ENCODE assay signal across 21 cellular contexts in genomic region chr5:124643306-124643705, GRCh38.
"Had no signal": no experiment of that assay in that cellular context is flagged by ENCODE, and none has a peak within 500 bp of the region (broad histone marks: within the 10 kb centered on the region; RNA-seq: fewer than 3 reads in every experiment).

No MANE protein-coding gene starts in this region.

- H3K27me3 Mint-ChIP-seq: stimulated activated memory B cell treated with anti-CD40 and anti-IgM and Interleukin-4, amounts not matched to agents 10 μg/mL and 1 μg/mL and 100 μg/mL, for 72 hours had no signal

- H3K9me3 ChIP-seq: gastroesophageal sphincter, heart left ventricle, mucosa of descending colon, ovary, thoracic aorta, upper lobe of right lung had no signal

- H3K4me1 ChIP-seq: upper lobe of right lung had no signal

- H3K4me3 Mint-ChIP-seq: activated naive CD8-positive, alpha-beta T cell treated with anti-CD3 and anti-CD28 coated beads for 36 hours; activated T-helper 1 cell treated with anti-CD3 and anti-CD28 coated beads, Interleukin-12 subunit alpha, Interleukin-12 subunit beta, Interleukin-2, Interleukin-4 antibody, amounts not matched to agents 30 ng/mL and 10 ng/mL and 1 ng/mL, durations not matched to agents 14 hours and 24 hours and 36 hours; naive B cell; stimulated activated memory B cell treated with anti-CD40 and anti-IgM and Interleukin-4, amounts not matched to agents 10 μg/mL and 1 μg/mL and 100 μg/mL, for 72 hours had no signal

- H3K27me3 ChIP-seq: gastroesophageal sphincter, ovary, upper lobe of right lung had no signal

- H3K4me3 ChIP-seq: gastroesophageal sphincter, heart left ventricle, mucosa of descending colon, ovary, thoracic aorta, upper lobe of right lung had no signal

- H3K27ac ChIP-seq: gastroesophageal sphincter, heart left ventricle, ovary, thoracic aorta, upper lobe of right lung, VCaP had no signal

- H3K27ac Mint-ChIP-seq: activated naive CD8-positive, alpha-beta T cell treated with anti-CD3 and anti-CD28 coated beads for 36 hours; activated T-helper 1 cell treated with anti-CD3 and anti-CD28 coated beads, Interleukin-12 subunit alpha, Interleukin-12 subunit beta, Interleukin-2, Interleukin-4 antibody, amounts not matched to agents 30 ng/mL and 10 ng/mL and 1 ng/mL, durations not matched to agents 14 hours and 24 hours and 36 hours; naive B cell; stimulated activated memory B cell treated with anti-CD40 and anti-IgM and Interleukin-4, amounts not matched to agents 10 μg/mL and 1 μg/mL and 100 μg/mL, for 72 hours had no signal

- ATAC-seq: gastroesophageal sphincter; heart left ventricle; left ventricle myocardium superior; mucosa of descending colon; sciatic nerve; stimulated activated memory B cell treated with anti-CD40 and anti-IgM and Interleukin-4, amounts not matched to agents 10 μg/mL and 1 μg/mL and 100 μg/mL, for 72 hours; upper lobe of right lung had no signal

- H3K9me3 Mint-ChIP-seq: activated naive CD8-positive, alpha-beta T cell treated with anti-CD3 and anti-CD28 coated beads for 36 hours; activated T-helper 1 cell treated with anti-CD3 and anti-CD28 coated beads, Interleukin-12 subunit alpha, Interleukin-12 subunit beta, Interleukin-2, Interleukin-4 antibody, amounts not matched to agents 30 ng/mL and 10 ng/mL and 1 ng/mL, durations not matched to agents 14 hours and 24 hours and 36 hours; stimulated activated memory B cell treated with anti-CD40 and anti-IgM and Interleukin-4, amounts not matched to agents 10 μg/mL and 1 μg/mL and 100 μg/mL, for 72 hours had no signal

- H3K36me3 ChIP-seq: ovary had no signal

- DNase-seq: activated CD4-positive, alpha-beta T cell treated with anti-CD3 and anti-CD28 coated beads, Interleukin-2, amount 50 U/mL, for 4 hours; activated gamma-delta T cell treated with Interleukin-2 at 50 U/mL for 16 hours; activated naive CD8-positive, alpha-beta T cell treated with anti-CD3 and anti-CD28 coated beads for 36 hours; amniotic stem cell; central memory CD4-positive, alpha-beta T cell; erythroblast; heart left ventricle; left ventricle myocardium superior; mucosa of descending colon; naive B cell; ovary; stimulated activated CD4-positive, alpha-beta T cell treated with anti-CD3 and anti-CD28 coated beads, Interleukin-4, amount 100 ng/mL, for 4 hours; SW 1271; T-helper 2 cell; upper lobe of right lung had no signal
